Comparison of ENCODE assay signal across 9 cellular contexts in the genomic region with DNA sequence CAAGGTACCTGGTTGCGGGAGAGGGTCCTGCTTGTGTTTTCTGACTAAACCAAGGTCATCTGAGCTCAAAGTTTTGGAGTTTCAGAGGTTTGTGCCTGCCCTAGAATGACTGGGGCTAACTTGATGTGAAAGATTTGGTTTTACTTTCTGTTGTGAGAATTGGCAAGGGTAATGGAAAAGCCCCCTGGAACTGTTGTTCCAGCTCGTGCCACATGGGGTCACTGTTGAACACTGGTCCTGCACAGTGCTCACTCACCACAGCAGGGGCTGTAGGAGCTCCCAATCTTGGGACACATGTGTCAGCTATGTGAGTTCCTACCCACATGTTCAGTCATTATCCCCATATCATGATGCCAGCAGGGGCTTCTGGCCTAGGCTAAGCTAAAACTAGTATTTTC. TPM values are rescaled to one million over a fixed set of nuclear protein-coding genes. Genes with fewer than 3 reads are reported as not detected.
DNase-seq lines count a peak whose midpoint lies in the region; ATAC-seq, FAIRE-seq and TF ChIP-seq lines count a peak whose summit lies in the region.
"Had no signal": no experiment of that assay in that cellular context is flagged by ENCODE, and none has a peak within 500 bp of the region (broad histone marks: within the 10 kb centered on the region; RNA-seq: fewer than 3 reads in every experiment).

No MANE protein-coding gene starts in this region.

- H3K4me1 Mint-ChIP-seq in T-helper 1 cell treated with Interleukin-12 subunit alpha and Interleukin-12 subunit beta and Interleukin-4 antibody, amounts not matched to agents 30 μg/mL and 1 μg/mL, for 36 hours (ENCODE audit: low read depth) = peaks cover 8% of the 10 kb centered on the region

- H3K9ac ChIP-seq in colonic mucosa (ENCODE audit: low read depth in 2 of 2, low read length in 2 of 2) (no peak overlapping the region), smooth muscle cell (ENCODE audit: low read depth) (peak overlapping the region; percentile 68)

- H3F3A ChIP-seq in smooth muscle cell (ENCODE audit: low read depth) = peaks cover 14% of the 10 kb centered on the region

- H3K4me3 Mint-ChIP-seq in T-helper 1 cell treated with Interleukin-12 subunit alpha and Interleukin-12 subunit beta and Interleukin-4 antibody, amounts not matched to agents 30 μg/mL and 1 μg/mL, for 36 hours = peak overlapping the region; percentile 57

- intact Hi-C loops in colonic mucosa (cut with DNase I) = no loop called here

- ATAC-seq in HG03025 (IDR thresholded peaks at IDR 0.05; ENCODE audit: low FRiP score, unreplicated experiment) (no peak), GM18858 (IDR thresholded peaks at IDR 0.05; ENCODE audit: unreplicated experiment) (no peak)

- H3K36me3 ChIP-seq in colonic mucosa (no peaks in the 10 kb centered on the region), smooth muscle cell (ENCODE audit: low read depth) (no peaks in the 10 kb centered on the region)

- H4K20me1 ChIP-seq in smooth muscle cell (ENCODE audit: low read depth) = no peaks in the 10 kb centered on the region

- H3K27me3 ChIP-seq in colonic mucosa (no peaks in the 10 kb centered on the region), smooth muscle cell (ENCODE audit: low read depth) (no peaks in the 10 kb centered on the region)

- peak overlapping the region; percentile 8 for H2AFZ ChIP-seq in smooth muscle cell (ENCODE audit: low read depth)

- peaks cover 8% of the 10 kb centered on the region for H3K9me3 Mint-ChIP-seq in T-helper 1 cell treated with Interleukin-12 subunit alpha and Interleukin-12 subunit beta and Interleukin-4 antibody, amounts not matched to agents 30 μg/mL and 1 μg/mL, for 36 hours

- H3K79me2 ChIP-seq in smooth muscle cell (ENCODE audit: low read depth) = no peaks in the 10 kb centered on the region

- H3K4me3 ChIP-seq in colonic mucosa (no peak overlapping the region), smooth muscle cell (no peak overlapping the region)

- TF ChIP-seq CTCF in colonic mucosa (IDR thresholded peaks at IDR 0.05) = peak; percentile 28
- TF ChIP-seq CTCF in smooth muscle cell (IDR thresholded peaks at IDR 0.05; ENCODE audit: borderline replicate concordance, insufficient read depth, poor library complexity, severe bottlenecking) = peak; percentile 69

- peaks cover 35% of the 10 kb centered on the region for H3K27me3 Mint-ChIP-seq in T-helper 1 cell treated with Interleukin-12 subunit alpha and Interleukin-12 subunit beta and Interleukin-4 antibody, amounts not matched to agents 30 μg/mL and 1 μg/mL, for 36 hours (ENCODE audit: low read depth)

- H3K27ac Mint-ChIP-seq in T-helper 1 cell treated with Interleukin-12 subunit alpha and Interleukin-12 subunit beta and Interleukin-4 antibody, amounts not matched to agents 30 μg/mL and 1 μg/mL, for 36 hours = peak overlapping the region; percentile 83

- no peaks in the 10 kb centered on the region for H3K36me3 Mint-ChIP-seq in T-helper 1 cell treated with Interleukin-12 subunit alpha and Interleukin-12 subunit beta and Interleukin-4 antibody, amounts not matched to agents 30 μg/mL and 1 μg/mL, for 36 hours (ENCODE audit: low read depth)

- H3K9me3 ChIP-seq in colonic mucosa (no peaks in the 10 kb centered on the region), smooth muscle cell (replicated peaks; ENCODE audit: low read depth) (no peaks in the 10 kb centered on the region)

- no peaks in the 10 kb centered on the region for H3K4me1 ChIP-seq in colonic mucosa
- H3K4me1 ChIP-seq in smooth muscle cell (ENCODE audit: low read depth) = peaks cover 3% of the 10 kb centered on the region

- H3K4me2 ChIP-seq in smooth muscle cell = peak overlapping the region; percentile 47

- no peak for FAIRE-seq in RCC 7860 (lab: Jason Lieb, UNC)

- H3K27ac ChIP-seq in colonic mucosa (no peak overlapping the region), smooth muscle cell (ENCODE audit: low read depth) (peak overlapping the region; percentile 91)

- DNase-seq in EL = peak; percentile 59
- DNase-seq in HK-2 (ENCODE audit: unreplicated experiment) = peak; percentile 34
- DNase-seq in colonic mucosa = peak; percentile 43
- no peak for DNase-seq in smooth muscle cell (lab: John Stamatoyannopoulos, UW; ENCODE audit: unreplicated experiment)
- DNase-seq in RCC 7860 (ENCODE audit: low spot score) = no peak

- 44% methylated on average over 2 of the region's 2 CpGs for WGBS in smooth muscle cell (ENCODE audit: low lambda C conversion rate)

RNA-seq across cellular contexts. Expression of gene TGM6, which starts 6.5 kb away (rescaled TPM):
- total RNA-seq in colonic mucosa (not detected), smooth muscle cell (not detected in 2 replicates)
- polyA plus RNA-seq in smooth muscle cell = not detected in 2 replicates
- total RNA-seq: activated CD8-positive, alpha-beta memory T cell treated with anti-CD3 and anti-CD28 coated beads for 36 hours had no signal

Comparison
In these comparisons a context has a peak if more than half of its experiments do, and no peak if none do; other contexts are left out.
1. DNase-seq: peak in EL (single experiment), HK-2 (single experiment) and colonic mucosa (single experiment); none in smooth muscle cell (single experiment) and RCC 7860 (single experiment).